In the genomic region with DNA sequence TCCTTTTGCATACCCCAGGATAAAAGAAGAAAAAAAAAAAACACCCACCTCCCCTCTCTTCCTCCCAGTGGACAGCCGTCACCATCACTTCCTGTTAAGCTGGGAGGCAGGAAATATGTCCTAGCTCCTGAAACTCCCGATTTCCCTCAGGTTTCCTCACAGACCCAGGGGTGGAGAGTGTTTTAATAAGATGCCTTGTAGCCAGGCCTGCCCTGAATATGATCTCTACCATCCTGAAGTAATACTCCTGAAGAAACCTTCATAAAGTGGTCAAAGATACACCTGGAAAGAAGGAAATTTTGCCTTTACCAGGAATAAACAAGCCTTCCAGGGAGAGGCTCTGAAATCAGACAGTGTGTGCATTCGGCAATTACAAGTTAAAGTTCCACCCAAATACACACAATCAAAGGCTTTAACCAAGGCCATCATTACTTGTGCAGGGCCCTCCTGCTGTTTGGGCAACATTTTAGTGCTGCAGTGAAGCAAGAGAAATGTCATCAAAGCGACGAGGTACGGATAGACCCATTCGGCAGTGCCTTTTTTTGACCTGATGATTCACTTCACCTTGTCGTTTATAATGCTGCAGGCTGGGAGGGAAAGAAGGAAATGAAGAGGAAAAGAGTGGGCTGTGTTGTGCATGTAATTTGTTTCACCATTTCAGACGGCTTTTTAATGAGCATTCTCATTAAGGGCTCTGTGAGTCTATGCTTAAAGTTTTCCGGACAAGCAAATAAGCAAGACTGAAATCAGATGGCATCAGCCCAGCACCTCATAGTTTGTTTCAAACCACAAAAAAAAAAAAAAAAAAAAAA, we compare ENCODE assay signal across 1 cellular context.
TF ChIP-seq lines count a peak whose summit lies in the region.

No MANE protein-coding gene starts in this region.

TF ChIP-seq in HepG2, 621 proteins besides CTCF, POLR2A, EP300 and RAD21 (continues in another document):
- TF ChIP-seq, protein P1, sequence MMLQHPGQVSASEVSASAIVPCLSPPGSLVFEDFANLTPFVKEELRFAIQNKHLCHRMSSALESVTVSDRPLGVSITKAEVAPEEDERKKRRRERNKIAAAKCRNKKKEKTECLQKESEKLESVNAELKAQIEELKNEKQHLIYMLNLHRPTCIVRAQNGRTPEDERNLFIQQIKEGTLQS (CRISPR knock-in tag; IDR thresholded peaks at IDR 0.05): peak; percentile 72; the same call in 1 of the 2 replicates
- no peak; the same call in 1 of the 2 replicates for TF ChIP-seq ZNF350 (CRISPR knock-in tag; IDR thresholded peaks at IDR 0.05; ENCODE audit: borderline replicate concordance, low read depth)
- no peak for TF ChIP-seq ZNF615 (CRISPR knock-in tag; IDR thresholded peaks at IDR 0.05; ENCODE audit: borderline replicate concordance)
- no peak for TF ChIP-seq GLI4 (CRISPR knock-in tag; IDR thresholded peaks at IDR 0.05; ENCODE audit: borderline replicate concordance)
- TF ChIP-seq ATRX (CRISPR knock-in tag; IDR thresholded peaks at IDR 0.05; ENCODE audit: borderline replicate concordance): no peak
- no peak for TF ChIP-seq STAG1 (CRISPR knock-in tag; IDR thresholded peaks at IDR 0.05)
- no peak for TF ChIP-seq SNRNP70 (IDR thresholded peaks at IDR 0.05; ENCODE audit: low read depth, low read length)
- peak; percentile 87 for TF ChIP-seq ZNF629 (CRISPR knock-in tag; conservative IDR thresholded peaks at IDR 0.05)
- no peak for TF ChIP-seq ZFP1 (CRISPR knock-in tag; IDR thresholded peaks at IDR 0.05)
- TF ChIP-seq, protein P2, sequence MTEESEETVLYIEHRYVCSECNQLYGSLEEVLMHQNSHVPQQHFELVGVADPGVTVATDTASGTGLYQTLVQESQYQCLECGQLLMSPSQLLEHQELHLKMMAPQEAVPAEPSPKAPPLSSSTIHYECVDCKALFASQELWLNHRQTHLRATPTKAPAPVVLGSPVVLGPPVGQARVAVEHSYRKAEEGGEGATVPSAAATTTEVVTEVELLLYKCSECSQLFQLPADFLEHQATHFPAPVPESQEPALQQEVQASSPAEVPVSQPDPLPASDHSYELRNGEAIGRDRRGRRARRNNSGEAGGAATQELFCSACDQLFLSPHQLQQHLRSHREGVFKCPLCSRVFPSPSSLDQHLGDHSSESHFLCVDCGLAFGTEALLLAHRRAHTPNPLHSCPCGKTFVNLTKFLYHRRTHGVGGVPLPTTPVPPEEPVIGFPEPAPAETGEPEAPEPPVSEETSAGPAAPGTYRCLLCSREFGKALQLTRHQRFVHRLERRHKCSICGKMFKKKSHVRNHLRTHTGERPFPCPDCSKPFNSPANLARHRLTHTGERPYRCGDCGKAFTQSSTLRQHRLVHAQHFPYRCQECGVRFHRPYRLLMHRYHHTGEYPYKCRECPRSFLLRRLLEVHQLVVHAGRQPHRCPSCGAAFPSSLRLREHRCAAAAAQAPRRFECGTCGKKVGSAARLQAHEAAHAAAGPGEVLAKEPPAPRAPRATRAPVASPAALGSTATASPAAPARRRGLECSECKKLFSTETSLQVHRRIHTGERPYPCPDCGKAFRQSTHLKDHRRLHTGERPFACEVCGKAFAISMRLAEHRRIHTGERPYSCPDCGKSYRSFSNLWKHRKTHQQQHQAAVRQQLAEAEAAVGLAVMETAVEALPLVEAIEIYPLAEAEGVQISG (CRISPR knock-in tag; IDR thresholded peaks at IDR 0.05): peak; percentile 41; the same call in 1 of the 2 replicates
- peak; percentile 37; the same call in 1 of the 2 replicates for TF ChIP-seq SALL2 (CRISPR knock-in tag; IDR thresholded peaks at IDR 0.05)
- TF ChIP-seq, protein P3, sequence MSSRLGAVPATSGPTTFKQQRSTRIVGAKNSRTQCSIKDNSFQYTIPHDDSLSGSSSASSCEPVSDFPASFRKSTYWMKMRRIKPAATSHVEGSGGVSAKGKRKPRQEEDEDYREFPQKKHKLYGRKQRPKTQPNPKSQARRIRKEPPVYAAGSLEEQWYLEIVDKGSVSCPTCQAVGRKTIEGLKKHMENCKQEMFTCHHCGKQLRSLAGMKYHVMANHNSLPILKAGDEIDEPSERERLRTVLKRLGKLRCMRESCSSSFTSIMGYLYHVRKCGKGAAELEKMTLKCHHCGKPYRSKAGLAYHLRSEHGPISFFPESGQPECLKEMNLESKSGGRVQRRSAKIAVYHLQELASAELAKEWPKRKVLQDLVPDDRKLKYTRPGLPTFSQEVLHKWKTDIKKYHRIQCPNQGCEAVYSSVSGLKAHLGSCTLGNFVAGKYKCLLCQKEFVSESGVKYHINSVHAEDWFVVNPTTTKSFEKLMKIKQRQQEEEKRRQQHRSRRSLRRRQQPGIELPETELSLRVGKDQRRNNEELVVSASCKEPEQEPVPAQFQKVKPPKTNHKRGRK (CRISPR knock-in tag; IDR thresholded peaks at IDR 0.05): no peak
- TF ChIP-seq, protein P4, sequence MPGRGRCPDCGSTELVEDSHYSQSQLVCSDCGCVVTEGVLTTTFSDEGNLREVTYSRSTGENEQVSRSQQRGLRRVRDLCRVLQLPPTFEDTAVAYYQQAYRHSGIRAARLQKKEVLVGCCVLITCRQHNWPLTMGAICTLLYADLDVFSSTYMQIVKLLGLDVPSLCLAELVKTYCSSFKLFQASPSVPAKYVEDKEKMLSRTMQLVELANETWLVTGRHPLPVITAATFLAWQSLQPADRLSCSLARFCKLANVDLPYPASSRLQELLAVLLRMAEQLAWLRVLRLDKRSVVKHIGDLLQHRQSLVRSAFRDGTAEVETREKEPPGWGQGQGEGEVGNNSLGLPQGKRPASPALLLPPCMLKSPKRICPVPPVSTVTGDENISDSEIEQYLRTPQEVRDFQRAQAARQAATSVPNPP (CRISPR knock-in tag; IDR thresholded peaks at IDR 0.05): no peak
- TF ChIP-seq ZFP36L1 (CRISPR knock-in tag; IDR thresholded peaks at IDR 0.05): no peak
- TF ChIP-seq NBN (conservative IDR thresholded peaks at IDR 0.05): no peak
- TF ChIP-seq ZNF577 (CRISPR knock-in tag; IDR thresholded peaks at IDR 0.05; ENCODE audit: borderline replicate concordance, low read depth): no peak
- TF ChIP-seq, protein P5, sequence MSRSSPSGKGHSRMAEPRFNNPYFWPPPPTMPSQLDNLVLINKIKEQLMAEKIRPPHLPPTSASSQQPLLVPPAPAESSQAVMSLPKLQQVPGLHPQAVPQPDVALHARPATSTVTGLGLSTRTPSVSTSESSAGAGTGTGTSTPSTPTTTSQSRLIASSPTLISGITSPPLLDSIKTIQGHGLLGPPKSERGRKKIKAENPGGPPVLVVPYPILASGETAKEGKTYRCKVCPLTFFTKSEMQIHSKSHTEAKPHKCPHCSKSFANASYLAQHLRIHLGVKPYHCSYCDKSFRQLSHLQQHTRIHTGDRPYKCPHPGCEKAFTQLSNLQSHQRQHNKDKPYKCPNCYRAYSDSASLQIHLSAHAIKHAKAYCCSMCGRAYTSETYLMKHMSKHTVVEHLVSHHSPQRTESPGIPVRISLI (CRISPR knock-in tag; IDR thresholded peaks at IDR 0.05; ENCODE audit: borderline replicate concordance): peak; percentile 82; the same call in 1 of the 2 replicates
- no peak for TF ChIP-seq ZNF121 (CRISPR knock-in tag; IDR thresholded peaks at IDR 0.05)
- no peak for TF ChIP-seq ZNF33B (CRISPR knock-in tag; IDR thresholded peaks at IDR 0.05)
- TF ChIP-seq, protein P6, sequence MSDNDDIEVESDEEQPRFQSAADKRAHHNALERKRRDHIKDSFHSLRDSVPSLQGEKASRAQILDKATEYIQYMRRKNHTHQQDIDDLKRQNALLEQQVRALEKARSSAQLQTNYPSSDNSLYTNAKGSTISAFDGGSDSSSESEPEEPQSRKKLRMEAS (IDR thresholded peaks at IDR 0.05): no peak
- TF ChIP-seq, protein P7, sequence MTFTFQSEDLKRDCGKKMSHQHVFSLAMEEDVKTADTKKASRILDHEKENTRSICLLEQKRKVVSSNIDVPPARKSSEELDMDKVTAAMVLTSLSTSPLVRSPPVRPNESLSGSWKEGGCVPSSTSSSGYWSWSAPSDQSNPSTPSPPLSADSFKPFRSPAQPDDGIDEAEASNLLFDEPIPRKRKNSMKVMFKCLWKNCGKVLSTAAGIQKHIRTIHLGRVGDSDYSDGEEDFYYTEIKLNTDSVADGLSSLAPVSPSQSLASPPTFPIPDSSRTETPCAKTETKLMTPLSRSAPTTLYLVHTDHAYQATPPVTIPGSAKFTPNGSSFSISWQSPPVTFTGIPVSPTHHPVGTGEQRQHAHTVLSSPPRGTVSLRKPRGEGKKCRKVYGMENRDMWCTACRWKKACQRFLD (CRISPR knock-in tag; IDR thresholded peaks at IDR 0.05; ENCODE audit: borderline replicate concordance): no peak
- peak; percentile 42; the same call in 1 of the 2 replicates for TF ChIP-seq ZNF124 (CRISPR knock-in tag; IDR thresholded peaks at IDR 0.05)
- TF ChIP-seq ZBTB42 (CRISPR knock-in tag; IDR thresholded peaks at IDR 0.05): no peak
- TF ChIP-seq RBAK (CRISPR knock-in tag; IDR thresholded peaks at IDR 0.05): no peak
- TF ChIP-seq, protein P8, sequence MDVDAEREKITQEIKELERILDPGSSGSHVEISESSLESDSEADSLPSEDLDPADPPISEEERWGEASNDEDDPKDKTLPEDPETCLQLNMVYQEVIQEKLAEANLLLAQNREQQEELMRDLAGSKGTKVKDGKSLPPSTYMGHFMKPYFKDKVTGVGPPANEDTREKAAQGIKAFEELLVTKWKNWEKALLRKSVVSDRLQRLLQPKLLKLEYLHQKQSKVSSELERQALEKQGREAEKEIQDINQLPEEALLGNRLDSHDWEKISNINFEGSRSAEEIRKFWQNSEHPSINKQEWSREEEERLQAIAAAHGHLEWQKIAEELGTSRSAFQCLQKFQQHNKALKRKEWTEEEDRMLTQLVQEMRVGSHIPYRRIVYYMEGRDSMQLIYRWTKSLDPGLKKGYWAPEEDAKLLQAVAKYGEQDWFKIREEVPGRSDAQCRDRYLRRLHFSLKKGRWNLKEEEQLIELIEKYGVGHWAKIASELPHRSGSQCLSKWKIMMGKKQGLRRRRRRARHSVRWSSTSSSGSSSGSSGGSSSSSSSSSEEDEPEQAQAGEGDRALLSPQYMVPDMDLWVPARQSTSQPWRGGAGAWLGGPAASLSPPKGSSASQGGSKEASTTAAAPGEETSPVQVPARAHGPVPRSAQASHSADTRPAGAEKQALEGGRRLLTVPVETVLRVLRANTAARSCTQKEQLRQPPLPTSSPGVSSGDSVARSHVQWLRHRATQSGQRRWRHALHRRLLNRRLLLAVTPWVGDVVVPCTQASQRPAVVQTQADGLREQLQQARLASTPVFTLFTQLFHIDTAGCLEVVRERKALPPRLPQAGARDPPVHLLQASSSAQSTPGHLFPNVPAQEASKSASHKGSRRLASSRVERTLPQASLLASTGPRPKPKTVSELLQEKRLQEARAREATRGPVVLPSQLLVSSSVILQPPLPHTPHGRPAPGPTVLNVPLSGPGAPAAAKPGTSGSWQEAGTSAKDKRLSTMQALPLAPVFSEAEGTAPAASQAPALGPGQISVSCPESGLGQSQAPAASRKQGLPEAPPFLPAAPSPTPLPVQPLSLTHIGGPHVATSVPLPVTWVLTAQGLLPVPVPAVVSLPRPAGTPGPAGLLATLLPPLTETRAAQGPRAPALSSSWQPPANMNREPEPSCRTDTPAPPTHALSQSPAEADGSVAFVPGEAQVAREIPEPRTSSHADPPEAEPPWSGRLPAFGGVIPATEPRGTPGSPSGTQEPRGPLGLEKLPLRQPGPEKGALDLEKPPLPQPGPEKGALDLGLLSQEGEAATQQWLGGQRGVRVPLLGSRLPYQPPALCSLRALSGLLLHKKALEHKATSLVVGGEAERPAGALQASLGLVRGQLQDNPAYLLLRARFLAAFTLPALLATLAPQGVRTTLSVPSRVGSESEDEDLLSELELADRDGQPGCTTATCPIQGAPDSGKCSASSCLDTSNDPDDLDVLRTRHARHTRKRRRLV (CRISPR knock-in tag; IDR thresholded peaks at IDR 0.05): no peak
- TF ChIP-seq, protein P9, sequence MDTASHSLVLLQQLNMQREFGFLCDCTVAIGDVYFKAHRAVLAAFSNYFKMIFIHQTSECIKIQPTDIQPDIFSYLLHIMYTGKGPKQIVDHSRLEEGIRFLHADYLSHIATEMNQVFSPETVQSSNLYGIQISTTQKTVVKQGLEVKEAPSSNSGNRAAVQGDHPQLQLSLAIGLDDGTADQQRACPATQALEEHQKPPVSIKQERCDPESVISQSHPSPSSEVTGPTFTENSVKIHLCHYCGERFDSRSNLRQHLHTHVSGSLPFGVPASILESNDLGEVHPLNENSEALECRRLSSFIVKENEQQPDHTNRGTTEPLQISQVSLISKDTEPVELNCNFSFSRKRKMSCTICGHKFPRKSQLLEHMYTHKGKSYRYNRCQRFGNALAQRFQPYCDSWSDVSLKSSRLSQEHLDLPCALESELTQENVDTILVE (CRISPR knock-in tag; IDR thresholded peaks at IDR 0.05): no peak
- peak; percentile 53; the same call in 1 of the 2 replicates for TF ChIP-seq IRF2 (CRISPR knock-in tag; IDR thresholded peaks at IDR 0.05)
- no peak for TF ChIP-seq RBM39 (IDR thresholded peaks at IDR 0.05; ENCODE audit: low read depth, low read length, poor library complexity, severe bottlenecking)
- TF ChIP-seq DNMT3B (CRISPR knock-in tag; conservative IDR thresholded peaks at IDR 0.05): no peak
- no peak; the same call in 1 of the 2 replicates for TF ChIP-seq MEF2D (CRISPR knock-in tag; IDR thresholded peaks at IDR 0.05)
- TF ChIP-seq, protein P10, sequence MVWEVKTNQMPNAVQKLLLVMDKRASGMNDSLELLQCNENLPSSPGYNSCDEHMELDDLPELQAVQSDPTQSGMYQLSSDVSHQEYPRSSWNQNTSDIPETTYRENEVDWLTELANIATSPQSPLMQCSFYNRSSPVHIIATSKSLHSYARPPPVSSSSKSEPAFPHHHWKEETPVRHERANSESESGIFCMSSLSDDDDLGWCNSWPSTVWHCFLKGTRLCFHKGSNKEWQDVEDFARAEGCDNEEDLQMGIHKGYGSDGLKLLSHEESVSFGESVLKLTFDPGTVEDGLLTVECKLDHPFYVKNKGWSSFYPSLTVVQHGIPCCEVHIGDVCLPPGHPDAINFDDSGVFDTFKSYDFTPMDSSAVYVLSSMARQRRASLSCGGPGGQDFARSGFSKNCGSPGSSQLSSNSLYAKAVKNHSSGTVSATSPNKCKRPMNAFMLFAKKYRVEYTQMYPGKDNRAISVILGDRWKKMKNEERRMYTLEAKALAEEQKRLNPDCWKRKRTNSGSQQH (CRISPR knock-in tag; IDR thresholded peaks at IDR 0.05; ENCODE audit: low read depth): no peak
- no peak; the same call in 1 of the 2 replicates for TF ChIP-seq ZNF709 (CRISPR knock-in tag; IDR thresholded peaks at IDR 0.05)
- TF ChIP-seq GFI1 (CRISPR knock-in tag; IDR thresholded peaks at IDR 0.05; ENCODE audit: borderline replicate concordance): no peak
- TF ChIP-seq, protein P11, sequence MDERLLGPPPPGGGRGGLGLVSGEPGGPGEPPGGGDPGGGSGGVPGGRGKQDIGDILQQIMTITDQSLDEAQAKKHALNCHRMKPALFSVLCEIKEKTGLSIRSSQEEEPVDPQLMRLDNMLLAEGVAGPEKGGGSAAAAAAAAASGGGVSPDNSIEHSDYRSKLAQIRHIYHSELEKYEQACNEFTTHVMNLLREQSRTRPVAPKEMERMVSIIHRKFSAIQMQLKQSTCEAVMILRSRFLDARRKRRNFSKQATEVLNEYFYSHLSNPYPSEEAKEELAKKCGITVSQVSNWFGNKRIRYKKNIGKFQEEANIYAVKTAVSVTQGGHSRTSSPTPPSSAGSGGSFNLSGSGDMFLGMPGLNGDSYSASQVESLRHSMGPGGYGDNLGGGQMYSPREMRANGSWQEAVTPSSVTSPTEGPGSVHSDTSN (CRISPR knock-in tag; IDR thresholded peaks at IDR 0.05): no peak
- no peak for TF ChIP-seq IKZF1 (IDR thresholded peaks at IDR 0.05)
- TF ChIP-seq ZNF749 (CRISPR knock-in tag; IDR thresholded peaks at IDR 0.05; ENCODE audit: borderline replicate concordance): no peak
- peak; percentile 61; the same call in 1 of the 2 replicates for TF ChIP-seq CREM (IDR thresholded peaks at IDR 0.05)
- TF ChIP-seq CREM (CRISPR knock-in tag; IDR thresholded peaks at IDR 0.05): no peak
- no peak for TF ChIP-seq ZNF543 (CRISPR knock-in tag; IDR thresholded peaks at IDR 0.05)
- peak; percentile 69; the same call in 1 of the 2 replicates for TF ChIP-seq SMAD3 (CRISPR knock-in tag; IDR thresholded peaks at IDR 0.05)
- TF ChIP-seq ZNF781 (CRISPR knock-in tag; IDR thresholded peaks at IDR 0.05; ENCODE audit: borderline replicate concordance, not compliant biosample characterization): no peak
- TF ChIP-seq ZNF724P (CRISPR knock-in tag; IDR thresholded peaks at IDR 0.05; ENCODE audit: borderline replicate concordance): no peak
- no peak for TF ChIP-seq ZNF780A (CRISPR knock-in tag; IDR thresholded peaks at IDR 0.05)
- no peak for TF ChIP-seq SYNCRIP (IDR thresholded peaks at IDR 0.05; ENCODE audit: insufficient read depth, low read depth, low read length)
